19 cellular contexts compared by ENCODE assay signal in the genomic region with DNA sequence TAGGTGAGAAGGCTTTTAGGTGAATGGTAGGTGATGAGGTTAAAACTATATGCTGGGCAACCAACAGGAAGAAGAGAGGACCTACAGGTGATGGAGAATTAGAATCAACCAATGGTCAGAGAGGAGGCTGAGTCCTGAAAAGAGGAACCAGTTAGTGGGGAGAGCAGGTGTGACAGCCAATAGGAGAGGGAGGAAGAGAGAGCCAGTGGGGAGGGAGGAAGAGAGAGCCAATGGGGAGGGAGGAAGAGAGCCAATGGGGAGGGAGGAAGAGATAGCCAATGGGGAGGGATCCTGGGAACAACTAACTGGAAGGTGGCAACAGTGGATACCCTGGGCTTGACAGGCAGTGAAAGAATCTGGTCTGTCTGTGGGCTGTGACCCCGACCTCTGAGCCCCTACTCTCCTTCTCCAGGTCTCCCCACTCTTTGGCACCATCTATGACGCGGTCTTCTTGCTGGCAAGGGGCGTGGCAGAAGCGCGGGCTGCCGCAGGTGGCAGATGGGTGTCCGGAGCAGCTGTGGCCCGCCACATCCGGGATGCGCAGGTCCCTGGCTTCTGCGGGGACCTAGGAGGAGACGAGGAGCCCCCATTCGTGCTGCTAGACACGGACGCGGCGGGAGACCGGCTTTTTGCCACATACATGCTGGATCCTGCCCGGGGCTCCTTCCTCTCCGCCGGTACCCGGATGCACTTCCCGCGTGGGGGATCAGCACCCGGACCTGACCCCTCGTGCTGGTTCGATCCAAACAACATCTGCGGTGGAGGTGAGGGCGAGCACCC. TPM values are rescaled to one million over a fixed set of nuclear protein-coding genes. Genes with fewer than 3 reads are reported as not detected.
DNase-seq lines count a peak whose midpoint lies in the region; ATAC-seq, FAIRE-seq and TF ChIP-seq lines count a peak whose summit lies in the region.
"Had no signal": no experiment of that assay in that cellular context is flagged by ENCODE, and none has a peak within 500 bp of the region (broad histone marks: within the 10 kb centered on the region; RNA-seq: fewer than 3 reads in every experiment).

No MANE protein-coding gene starts in this region.

- in situ Hi-C loops in K562 (cut with MboI): loop anchor here (5.0 kb wide), 1 partner anchor 36 kb away; no protein-coding TSS in a partner anchor

- peaks cover 13 to 62% of the 10 kb centered on the region in 2 experiments; a peak in 4 of 5 replicates for H3K27me3 ChIP-seq in K562 (ENCODE audit: control insufficient read depth in 2 of 2, insufficient read depth in 2 of 2, low read length in 2 of 2)
- H3K27me3 ChIP-seq in smooth muscle cell (ENCODE audit: low read depth): peaks cover 33% of the 10 kb centered on the region

- 0 out of 2 replicates have a peak overlapping the region, but pooled peaks have one; percentile 18 for H3K4me2 ChIP-seq in K562 (ENCODE audit: insufficient read depth, low read length)
- no peak overlapping the region for H3K4me2 ChIP-seq in smooth muscle cell

- WGBS in K562 (ENCODE audit: insufficient coverage, low coverage, missing lambda C conversion rate): 7% methylated on average over 17 of the region's 30 CpGs
- WGBS in smooth muscle cell (ENCODE audit: low lambda C conversion rate): 98% methylated on average over 30 of the region's 30 CpGs

- H2AFZ ChIP-seq in K562 (ENCODE audit: low read depth, low read length) (0 out of 2 replicates have a peak overlapping the region, but pooled peaks have one; percentile 24), smooth muscle cell (ENCODE audit: low read depth) (no peak overlapping the region)

- H3K36me3 Mint-ChIP-seq in activated CD8-positive, alpha-beta T cell treated with anti-CD3 and anti-CD28 coated beads, Interleukin-2, amount 10 ng/mL, durations not matched to agents 7 days and 5 days (ENCODE audit: low read depth): no peaks in the 10 kb centered on the region
- no peaks in the 10 kb centered on the region for H3K36me3 Mint-ChIP-seq in activated CD8-positive, alpha-beta T cell treated with anti-CD3 and anti-CD28 coated beads for 36 hours (ENCODE audit: low read depth)
- H3K36me3 Mint-ChIP-seq: immature natural killer cell had no signal

- no peak overlapping the region for H3K27ac Mint-ChIP-seq in activated CD8-positive, alpha-beta T cell treated with anti-CD3 and anti-CD28 coated beads, Interleukin-2, amount 10 ng/mL, durations not matched to agents 7 days and 5 days
- no peak overlapping the region for H3K27ac Mint-ChIP-seq in activated CD8-positive, alpha-beta T cell treated with anti-CD3 and anti-CD28 coated beads for 36 hours

- no peaks in the 10 kb centered on the region for H3K9me1 ChIP-seq in K562 (ENCODE audit: control insufficient read depth, insufficient read depth, low read length)

- no peaks in the 10 kb centered on the region for H3K9me3 Mint-ChIP-seq in activated CD8-positive, alpha-beta T cell treated with anti-CD3 and anti-CD28 coated beads, Interleukin-2, amount 10 ng/mL, durations not matched to agents 7 days and 5 days (ENCODE audit: insufficient read depth)
- H3K9me3 Mint-ChIP-seq in activated CD8-positive, alpha-beta T cell treated with anti-CD3 and anti-CD28 coated beads for 36 hours: no peaks in the 10 kb centered on the region
- H3K9me3 Mint-ChIP-seq: immature natural killer cell had no signal

- POLR2A ChIA-PET in activated CD8-positive, alpha-beta T cell treated with anti-CD3 and anti-CD28 coated beads, Interleukin-2, amount 10 ng/mL, durations not matched to agents 7 days and 5 days (lab: Charles Lee): no interaction called here
- POLR2A ChIA-PET in activated CD8-positive, alpha-beta T cell treated with anti-CD3 and anti-CD28 coated beads for 36 hours (lab: Charles Lee): no interaction called here
- POLR2A ChIA-PET in K562 (lab: Yijun Ruan, JAX): no interaction called here

- H3K36me3 ChIP-seq in K562 (ENCODE audit: control insufficient read depth, insufficient read depth, low read length) (no peaks in the 10 kb centered on the region), smooth muscle cell (ENCODE audit: low read depth) (no peaks in the 10 kb centered on the region)
- H3K36me3 ChIP-seq: brain microvascular endothelial cell, pancreas, thoracic aorta had no signal

- H3K79me2 ChIP-seq in K562 (ENCODE audit: control insufficient read depth, insufficient read depth, low read length) (no peaks in the 10 kb centered on the region), smooth muscle cell (ENCODE audit: low read depth) (no peaks in the 10 kb centered on the region)

- TF ChIP-seq EP300 in K562 (IDR thresholded peaks at IDR 0.05; ENCODE audit: low read length): no peak

- no peak overlapping the region for H3K9ac ChIP-seq in K562 (ENCODE audit: insufficient read depth in 1 of 2, low read depth in 2 of 2, low read length in 2 of 2)
- H3K9ac ChIP-seq in smooth muscle cell (ENCODE audit: low read depth): no peak overlapping the region

- DNase-seq in activated CD8-positive, alpha-beta T cell treated with anti-CD3 and anti-CD28 coated beads, Interleukin-2, amount 10 ng/mL, durations not matched to agents 7 days and 5 days: no peak
- DNase-seq in activated CD8-positive, alpha-beta T cell treated with anti-CD3 and anti-CD28 coated beads for 36 hours: no peak
- peak; percentile 9 for DNase-seq in M059J (ENCODE audit: low read depth)
- DNase-seq in K562 (ENCODE audit: extremely low read depth in 1 of 4, low spot score in 3 of 4): peak in 3 of 4 experiments; percentile 68 to 78 (median 77)
- DNase-seq in stimulated activated naive CD8-positive, alpha-beta T cell treated with anti-CD3 and anti-CD28 coated beads, Interleukin-15, Interleukin-2, amounts not matched to agents 100 U/mL and 50 U/mL, for 24 hours: no peak
- DNase-seq in left ventricle myocardium superior: no peak
- DNase-seq in smooth muscle cell (lab: John Stamatoyannopoulos, UW; ENCODE audit: unreplicated experiment): no peak
- DNase-seq in DMS79 (lab: John Stamatoyannopoulos, UW): no peak
- DNase-seq: activated CD4-positive, alpha-beta T cell treated with anti-CD3 and anti-CD28 coated beads, Interleukin-2, amount 50 U/mL, for 48 hours; activated gamma-delta T cell; brain microvascular endothelial cell; immature natural killer cell; NCI-H526 treated with DMSO at 0.1 percent for 48 hours; pancreas; Right ventricle myocardium superior; stimulated activated CD4-positive, alpha-beta T cell treated with anti-CD3 and anti-CD28 coated beads, Interleukin-12 subunit alpha, Interleukin-12 subunit beta, amount 100 ng/mL, for 4 hours; T1000 had no signal

- H3K9me3 ChIP-seq in K562 (replicated peaks; ENCODE audit: control insufficient read depth, insufficient read depth, low read depth, low read length): no peaks in the 10 kb centered on the region
- H3K9me3 ChIP-seq in smooth muscle cell (replicated peaks; ENCODE audit: low read depth): no peaks in the 10 kb centered on the region
- H3K9me3 ChIP-seq: pancreas, thoracic aorta had no signal

- H3K4me3 ChIP-seq in K562 (no peak overlapping the region), smooth muscle cell (no peak overlapping the region)
- H3K4me3 ChIP-seq: pancreas, thoracic aorta had no signal

- no peak overlapping the region for H3K4me3 Mint-ChIP-seq in activated CD8-positive, alpha-beta T cell treated with anti-CD3 and anti-CD28 coated beads, Interleukin-2, amount 10 ng/mL, durations not matched to agents 7 days and 5 days
- H3K4me3 Mint-ChIP-seq in activated CD8-positive, alpha-beta T cell treated with anti-CD3 and anti-CD28 coated beads for 36 hours: no peak overlapping the region
- H3K4me3 Mint-ChIP-seq: immature natural killer cell had no signal

- no peak for FAIRE-seq in K562 (lab: Jason Lieb, UNC)
- FAIRE-seq: frontal cortex, pancreas had no signal

- no peak for TF ChIP-seq RAD21 in K562 (CRISPR knock-in tag; conservative IDR thresholded peaks at IDR 0.05 in 1 of 2, IDR thresholded peaks at IDR 0.05 in 1 of 2)

- peaks cover 30% of the 10 kb centered on the region for H3K27me3 Mint-ChIP-seq in activated CD8-positive, alpha-beta T cell treated with anti-CD3 and anti-CD28 coated beads, Interleukin-2, amount 10 ng/mL, durations not matched to agents 7 days and 5 days (ENCODE audit: low read depth)
- peaks cover 28% of the 10 kb centered on the region for H3K27me3 Mint-ChIP-seq in activated CD8-positive, alpha-beta T cell treated with anti-CD3 and anti-CD28 coated beads for 36 hours

- CTCF ChIA-PET in activated CD8-positive, alpha-beta T cell treated with anti-CD3 and anti-CD28 coated beads, Interleukin-2, amount 10 ng/mL, durations not matched to agents 7 days and 5 days (lab: Charles Lee): interaction anchor here (1.0 to 1.8 kb wide), 6 partner anchors 9 to 145 kb away, joined by 3 to 7 read pairs (median 4); no protein-coding TSS in a partner anchor
- CTCF ChIA-PET in activated CD8-positive, alpha-beta T cell treated with anti-CD3 and anti-CD28 coated beads for 36 hours (lab: Charles Lee): interaction anchor here (1.0 to 1.1 kb wide), 2 partner anchors 10 to 54 kb away, joined by 3 to 4 read pairs; no protein-coding TSS in a partner anchor
- CTCF ChIA-PET in K562 (lab: Yijun Ruan, JAX; ENCODE audit: low intra/inter-chr PET ratio): no interaction called here

- no peak for TF ChIP-seq CTCF in activated CD8-positive, alpha-beta T cell treated with anti-CD3 and anti-CD28 coated beads for 36 hours (IDR thresholded peaks at IDR 0.05)
- TF ChIP-seq CTCF in K562 (IDR thresholded peaks at IDR 0.05 in 2 of 3, conservative IDR thresholded peaks at IDR 0.05 in 1 of 3; ENCODE audit: insufficient read depth in 2 of 3, low read depth in 1 of 3, low read length in 3 of 3) (no peak), smooth muscle cell (IDR thresholded peaks at IDR 0.05; ENCODE audit: borderline replicate concordance, insufficient read depth, poor library complexity, severe bottlenecking) (no peak)

- intact Hi-C loops in activated CD8-positive, alpha-beta T cell treated with anti-CD3 and anti-CD28 coated beads for 36 hours (cut with micrococcal nuclease): no loop called here
- intact Hi-C loops in K562 (cut with micrococcal nuclease): no loop called here
- intact Hi-C loops in left ventricle myocardium superior (cut with micrococcal nuclease): no loop called here

- H3K27ac ChIP-seq in K562 (ENCODE audit: extremely low read depth, low read depth, low read length) (no peak overlapping the region), smooth muscle cell (ENCODE audit: low read depth) (no peak overlapping the region)
- H3K27ac ChIP-seq: brain microvascular endothelial cell, pancreas, thoracic aorta had no signal

- H3K4me1 ChIP-seq in K562 (replicated peaks in 1 of 2; ENCODE audit: control insufficient read depth in 2 of 2, insufficient read depth in 2 of 2, low read length in 2 of 2): peaks cover 0 to 19% of the 10 kb centered on the region in 2 experiments; a peak in 2 of 5 replicates
- no peaks in the 10 kb centered on the region for H3K4me1 ChIP-seq in smooth muscle cell (ENCODE audit: low read depth)

- peaks cover 7% of the 10 kb centered on the region for H3K4me1 Mint-ChIP-seq in activated CD8-positive, alpha-beta T cell treated with anti-CD3 and anti-CD28 coated beads, Interleukin-2, amount 10 ng/mL, durations not matched to agents 7 days and 5 days (ENCODE audit: low read depth)
- H3K4me1 Mint-ChIP-seq in activated CD8-positive, alpha-beta T cell treated with anti-CD3 and anti-CD28 coated beads for 36 hours (ENCODE audit: low read depth): peaks cover 5% of the 10 kb centered on the region

- no peak for TF ChIP-seq POLR2A in K562 (conservative IDR thresholded peaks at IDR 0.05)

- peak; percentile 27 for ATAC-seq in activated CD8-positive, alpha-beta T cell treated with anti-CD3 and anti-CD28 coated beads, Interleukin-2, amount 10 ng/mL, durations not matched to agents 7 days and 5 days
- no peak for ATAC-seq in activated CD8-positive, alpha-beta T cell treated with anti-CD3 and anti-CD28 coated beads for 36 hours
- ATAC-seq in K562 (peak; percentile 92), left ventricle myocardium superior (no peak)
- peak; percentile 34 for ATAC-seq in stimulated activated naive CD8-positive, alpha-beta T cell treated with anti-CD3 and anti-CD28 coated beads, Interleukin-15, Interleukin-2, amounts not matched to agents 100 U/mL and 50 U/mL, for 24 hours
- ATAC-seq: pancreas had no signal

- H4K20me1 ChIP-seq in K562 (replicated peaks; ENCODE audit: control insufficient read depth, insufficient read depth, low read length) (no peaks in the 10 kb centered on the region), smooth muscle cell (ENCODE audit: low read depth) (no peaks in the 10 kb centered on the region)

- no TSS peak for BruUV-seq in K562 (replicated peaks; lab: Mats Ljungman, UMichigan)

- no peaks in the 10 kb centered on the region for H3F3A ChIP-seq in smooth muscle cell (ENCODE audit: low read depth)

RNA-seq across cellular contexts. Expression of a gene that starts 3.7 kb away (rescaled TPM):
- total RNA-seq in activated CD8-positive, alpha-beta T cell treated with anti-CD3 and anti-CD28 coated beads, Interleukin-2, amount 10 ng/mL, durations not matched to agents 7 days and 5 days: not detected
- not detected for total RNA-seq in activated CD8-positive, alpha-beta T cell treated with anti-CD3 and anti-CD28 coated beads for 36 hours
- total RNA-seq in M059J (2014; rRNA removed; shearing (Covaris generic)): not detected in 2 replicates
- not detected in 2 replicates for total RNA-seq in K562 (2011; cell fraction: chromatin; rRNA removed; ENCODE audit: low replicate concordance)
- total RNA-seq in K562 (2011; cell fraction: nucleolus; rRNA removed): not detected in 2 replicates
- total RNA-seq in K562 (2011; cell fraction: nucleoplasm; rRNA removed): not detected in 2 replicates
- total RNA-seq in K562 (2014; rRNA removed) (0.05 TPM in 1 of 2 replicates, not detected in the other), K562 (2014; rRNA removed; fragmentation: Illumina TruSeq; extraction: Trizol) (not detected in 2 replicates), K562 (2015; rRNA removed; fragmentation: Illumina TruSeq; extraction: Trizol) (not detected in 2 replicates), K562 (2021) (not detected in 2 replicates), left ventricle myocardium superior (not detected), smooth muscle cell (0.09 TPM in 1 of 2 replicates, not detected in the other)
- polyA plus RNA-seq in K562 (2011; rRNA removed) (not detected in 2 replicates), K562 (2014; fragmentation: Illumina TruSeq; extraction: Trizol) (not detected in 2 replicates), K562 (2014; fragmentation: Nextera tagmentation; extraction: Ambion mirVana) (not detected), K562 (2014; rRNA removed) (0.03 TPM in 1 of 2 replicates, not detected in the other), smooth muscle cell (0.30 and 0.57 TPM in 2 replicates)
- polyA plus RNA-seq in K562 (2011; cell fraction: cytosol; rRNA removed): not detected in 2 replicates
- not detected in 2 replicates for polyA plus RNA-seq in K562 (2011; cell fraction: nucleus; rRNA removed)
- polyA plus RNA-seq in K562 (2012): 0.26 TPM in 1 of 2 replicates, not detected in the other
- not detected in 2 replicates for polyA minus RNA-seq in K562 (2011; rRNA and poly(A)+ RNA removed)
- polyA minus RNA-seq in K562 (2011; cell fraction: cytosol; rRNA and poly(A)+ RNA removed): not detected in 2 replicates
- polyA minus RNA-seq in K562 (2011; cell fraction: nucleus; rRNA and poly(A)+ RNA removed): not detected in 2 replicates
- total RNA-seq: Right ventricle myocardium superior, thoracic aorta had no signal
- polyA plus RNA-seq: immature natural killer cell had no signal

RNA-seq across cellular contexts. Expression of a gene that starts 32.7 kb away (rescaled TPM):
- total RNA-seq in activated CD8-positive, alpha-beta T cell treated with anti-CD3 and anti-CD28 coated beads, Interleukin-2, amount 10 ng/mL, durations not matched to agents 7 days and 5 days: not detected
- under 1 TPM in 1 of 2 experiments, not detected in 1; 0.16 TPM for total RNA-seq in activated CD8-positive, alpha-beta T cell treated with anti-CD3 and anti-CD28 coated beads for 36 hours
- not detected in 2 replicates for total RNA-seq in M059J (2014; rRNA removed; shearing (Covaris generic))
- total RNA-seq in K562 (2011; cell fraction: chromatin; rRNA removed; ENCODE audit: low replicate concordance): not detected in 2 replicates
- total RNA-seq in K562 (2011; cell fraction: nucleolus; rRNA removed): not detected in 2 replicates
- total RNA-seq in K562 (2011; cell fraction: nucleoplasm; rRNA removed): not detected in 2 replicates
- not detected in 2 replicates for total RNA-seq in K562 (2014; rRNA removed)
- total RNA-seq in K562 (2014; rRNA removed; fragmentation: Illumina TruSeq; extraction: Trizol): not detected in 2 replicates
- not detected in 2 replicates for total RNA-seq in K562 (2015; rRNA removed; fragmentation: Illumina TruSeq; extraction: Trizol)
- total RNA-seq in K562 (2021): 0.04 and 0.07 TPM in 2 replicates
- not detected in 2 replicates for polyA plus RNA-seq in K562 (2011; rRNA removed)
- polyA plus RNA-seq in K562 (2011; cell fraction: cytosol; rRNA removed): not detected in 2 replicates
- not detected in 2 replicates for polyA plus RNA-seq in K562 (2011; cell fraction: nucleus; rRNA removed)
- polyA plus RNA-seq in K562 (2012): not detected in 2 replicates
- polyA plus RNA-seq in K562 (2014; fragmentation: Illumina TruSeq; extraction: Trizol): not detected in 2 replicates
- not detected for polyA plus RNA-seq in K562 (2014; fragmentation: Nextera tagmentation; extraction: Ambion mirVana)
- polyA plus RNA-seq in K562 (2014; rRNA removed): not detected in 2 replicates
- not detected in 2 replicates for polyA minus RNA-seq in K562 (2011; rRNA and poly(A)+ RNA removed)
- not detected in 2 replicates for polyA minus RNA-seq in K562 (2011; cell fraction: cytosol; rRNA and poly(A)+ RNA removed)
- polyA minus RNA-seq in K562 (2011; cell fraction: nucleus; rRNA and poly(A)+ RNA removed): not detected in 2 replicates
- total RNA-seq in left ventricle myocardium superior: not detected
- total RNA-seq in smooth muscle cell: 0.18 and 0.27 TPM in 2 replicates
- 0.69 and 1.1 TPM in 2 replicates for polyA plus RNA-seq in smooth muscle cell
- total RNA-seq: Right ventricle myocardium superior had no signal
- polyA plus RNA-seq: immature natural killer cell had no signal

Comparison
In these comparisons a context has a peak if more than half of its experiments do, and no peak if none do; other contexts are left out.
1. ATAC-seq: peak in activated CD8-positive, alpha-beta T cell treated with anti-CD3 and anti-CD28 coated beads, Interleukin-2, amount 10 ng/mL, durations not matched to agents 7 days and 5 days (single experiment), K562 (single experiment) and stimulated activated naive CD8-positive, alpha-beta T cell treated with anti-CD3 and anti-CD28 coated beads, Interleukin-15, Interleukin-2, amounts not matched to agents 100 U/mL and 50 U/mL, for 24 hours (single experiment); none in activated CD8-positive, alpha-beta T cell treated with anti-CD3 and anti-CD28 coated beads for 36 hours (single experiment) and left ventricle myocardium superior (single experiment).
2. DNase-seq: peak in M059J (single experiment) and K562 (3 of 4); none in activated CD8-positive, alpha-beta T cell treated with anti-CD3 and anti-CD28 coated beads, Interleukin-2, amount 10 ng/mL, durations not matched to agents 7 days and 5 days (single experiment), activated CD8-positive, alpha-beta T cell treated with anti-CD3 and anti-CD28 coated beads for 36 hours (single experiment), stimulated activated naive CD8-positive, alpha-beta T cell treated with anti-CD3 and anti-CD28 coated beads, Interleukin-15, Interleukin-2, amounts not matched to agents 100 U/mL and 50 U/mL, for 24 hours (single experiment), left ventricle myocardium superior (single experiment), smooth muscle cell (single experiment) and DMS79 (single experiment).